23 cellular contexts compared by ENCODE assay signal in the genomic region with DNA sequence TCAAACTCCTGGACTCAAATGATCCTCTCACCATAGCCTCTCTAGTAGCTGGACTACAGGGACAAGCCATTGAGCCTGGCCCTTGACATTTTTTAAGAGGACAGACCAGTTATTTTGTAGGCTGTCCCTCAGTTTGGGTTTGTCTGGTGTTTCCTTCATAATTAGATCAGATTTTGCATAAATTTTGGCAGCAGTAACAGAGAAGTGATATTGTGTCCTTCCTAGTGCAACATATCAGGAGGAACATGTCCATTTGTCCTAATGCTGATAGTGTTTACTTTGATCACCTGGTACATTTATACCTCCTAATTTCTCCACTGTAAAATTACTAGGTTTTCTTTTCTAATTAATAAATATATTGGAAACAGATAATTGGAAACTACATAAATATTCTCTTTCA.
"Had no signal": no experiment of that assay in that cellular context is flagged by ENCODE, and none has a peak within 500 bp of the region (broad histone marks: within the 10 kb centered on the region; RNA-seq: fewer than 3 reads in every experiment).

No MANE protein-coding gene starts in this region.

- H3K36me3 ChIP-seq: colonic mucosa, esophagus muscularis mucosa, esophagus squamous epithelium, gastrocnemius medialis, gastroesophageal sphincter, heart left ventricle, heart right ventricle had no signal

- H3K4me3 ChIP-seq: colonic mucosa, coronary artery, dorsolateral prefrontal cortex, esophagus muscularis mucosa, esophagus squamous epithelium, gastrocnemius medialis, gastroesophageal sphincter, heart left ventricle, heart right ventricle had no signal

- DNase-seq: colonic mucosa; cortex of kidney; dermis blood vessel endothelial cell; dorsolateral prefrontal cortex; effector CD4-positive, alpha-beta T cell; effector CD8-positive, alpha-beta T cell; effector memory CD4-positive, alpha-beta T cell; effector memory CD8-positive, alpha-beta T cell; endodermal cell; erythroblast; esophagus squamous epithelium; foreskin fibroblast; foreskin keratinocyte; foreskin melanocyte; gastrocnemius medialis; glutamatergic neuron; head of caudate nucleus; heart left ventricle; heart right ventricle had no signal

- H3K4me1 ChIP-seq: colonic mucosa, foreskin keratinocyte, gastrocnemius medialis had no signal

- H3K9me3 ChIP-seq: colonic mucosa had no signal

- H3K27ac ChIP-seq: colonic mucosa, coronary artery, dorsolateral prefrontal cortex, epithelial cell of prostate, esophagus muscularis mucosa, esophagus squamous epithelium, foreskin keratinocyte, gastrocnemius medialis, gastroesophageal sphincter, heart left ventricle, heart right ventricle had no signal
